In the genomic region with DNA sequence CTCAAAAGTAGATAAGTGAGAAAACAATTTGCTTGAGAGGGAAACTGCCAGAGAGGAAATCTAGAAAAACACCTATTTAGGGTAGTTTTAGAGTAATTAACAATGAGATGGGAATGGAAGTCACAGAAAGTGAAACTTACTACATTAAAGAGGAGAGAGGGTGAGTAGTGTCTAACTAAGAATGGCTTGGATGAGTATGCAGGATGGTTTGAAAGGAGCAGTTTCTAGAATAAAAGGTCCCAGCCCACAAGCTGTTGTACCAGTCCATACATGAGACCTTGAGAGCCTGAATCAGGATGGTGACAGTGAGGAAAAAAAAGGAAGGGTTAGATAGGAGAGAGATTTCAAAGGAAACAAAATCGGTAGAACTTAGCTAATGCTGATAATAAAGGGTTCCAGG, we compare ENCODE assay signal across 9 cellular contexts. TPM values are rescaled to one million over a fixed set of nuclear protein-coding genes. Genes with fewer than 3 reads are reported as not detected.
DNase-seq lines count a peak whose midpoint lies in the region; ATAC-seq and TF ChIP-seq lines count a peak whose summit lies in the region.
"Had no signal": no experiment of that assay in that cellular context is flagged by ENCODE, and none has a peak within 500 bp of the region (broad histone marks: within the 10 kb centered on the region; RNA-seq: fewer than 3 reads in every experiment).

No MANE protein-coding gene starts in this region.

- H3K4me1 ChIP-seq in OCI-LY7 (ENCODE audit: insufficient read depth, low read length, poor library complexity, severe bottlenecking) (peaks cover 22% of the 10 kb centered on the region), ectodermal cell (ENCODE audit: control insufficient read depth, insufficient read depth, low read length) (peaks cover 7% of the 10 kb centered on the region)

- no peaks in the 10 kb centered on the region for H3K9me2 ChIP-seq in OCI-LY7 (ENCODE audit: insufficient read depth, low read length)

- no peaks in the 10 kb centered on the region for H3K9me3 Mint-ChIP-seq in osteocyte (ENCODE audit: unreplicated experiment)

- H3K27me3 Mint-ChIP-seq in osteocyte (ENCODE audit: unreplicated experiment), result no peaks in the 10 kb centered on the region

- TF ChIP-seq CTCF in GM12864 (IDR thresholded peaks at IDR 0.05; ENCODE audit: low read depth, low read length, missing control alignments) (no peak), OCI-LY7 (conservative IDR thresholded peaks at IDR 0.05; ENCODE audit: low read length) (no peak), osteocyte (IDR thresholded peaks at IDR 0.05) (no peak)

- CTCF ChIA-PET in OCI-LY7 (lab: Charles Lee; ENCODE audit: unreplicated experiment), result no interaction called here

- H3K27me3 ChIP-seq in ectodermal cell (ENCODE audit: control insufficient read depth, insufficient read depth, low read length, poor library complexity, severe bottlenecking), result no peaks in the 10 kb centered on the region

- H3K4me1 Mint-ChIP-seq in osteocyte (ENCODE audit: unreplicated experiment), result peaks cover 27% of the 10 kb centered on the region

- peaks cover 50% of the 10 kb centered on the region for H3K36me3 ChIP-seq in OCI-LY7 (ENCODE audit: insufficient read depth, low read length)
- H3K36me3 ChIP-seq in ectodermal cell (ENCODE audit: control insufficient read depth, insufficient read depth, low read length), result peaks cover 10% of the 10 kb centered on the region

- H3K27ac ChIP-seq in OCI-LY7 (ENCODE audit: low read depth, low read length, poor library complexity, severe bottlenecking) (no peak overlapping the region), ectodermal cell (ENCODE audit: insufficient read depth, low read depth, low read length, poor library complexity, severe bottlenecking) (no peak overlapping the region)

- ATAC-seq in HG03460 (IDR thresholded peaks at IDR 0.05; ENCODE audit: unreplicated experiment), result no peak

- no peak for DNase-seq in GM12864 (ENCODE audit: low read depth)
- no peak for DNase-seq in OCI-LY7 (ENCODE audit: low spot score)
- no peak for DNase-seq in osteocyte (ENCODE audit: extremely low spot score, unreplicated experiment)
- DNase-seq in occipital lobe (lab: John Stamatoyannopoulos, UW), result no peak
- DNase-seq in head of caudate nucleus, result no peak
- DNase-seq: midbrain had no signal

- H3K79me2 ChIP-seq in OCI-LY7 (ENCODE audit: insufficient read depth, low read depth, low read length), result peaks cover 31% of the 10 kb centered on the region

- POLR2A ChIA-PET in OCI-LY7 (lab: Charles Lee), result interaction anchor here (0.7 to 2.1 kb wide), 4 partner anchors 8 to 388 kb away, joined by 3 to 9 read pairs (median 4); no protein-coding TSS in a partner anchor

- peaks cover 9% of the 10 kb centered on the region for H3K36me3 Mint-ChIP-seq in osteocyte (ENCODE audit: unreplicated experiment)

- H3K4me3 ChIP-seq in GM12864 (ENCODE audit: low read depth, low read length), result peak overlapping the region; percentile 100; the same call in 1 of the 2 replicates
- peak overlapping the region; percentile 83 for H3K4me3 ChIP-seq in OCI-LY7 (ENCODE audit: low read depth, low read length, poor library complexity, severe bottlenecking)
- H3K4me3 ChIP-seq in ectodermal cell (ENCODE audit: insufficient read depth, low read depth, low read length), result peak overlapping the region; percentile 84

- no peak overlapping the region for H3K27ac Mint-ChIP-seq in osteocyte (ENCODE audit: unreplicated experiment)

- no peak overlapping the region for H2AFZ ChIP-seq in OCI-LY7 (ENCODE audit: low read length)

- 0 out of 2 replicates have a peak, but pooled peaks cover 7% of the 10 kb centered on the region for H4K20me1 ChIP-seq in OCI-LY7 (ENCODE audit: insufficient read depth, low read length)

- intact Hi-C loops in OCI-LY7 (cut with micrococcal nuclease; ENCODE audit: unreplicated experiment), result loop anchor here (5.0 to 10.0 kb wide), 3 partner anchors 90 to 378 kb away; a partner anchor contains a TSS
- intact Hi-C loops in head of caudate nucleus (cut with DNase I), result loop anchor here (5.0 to 10.0 kb wide), 3 partner anchors 82 to 390 kb away; a partner anchor contains a TSS

- peak overlapping the region; percentile 67 for H3K4me2 ChIP-seq in OCI-LY7 (ENCODE audit: low read length)

- no TSS peak for BruUV-seq in OCI-LY7 (replicated peaks; lab: Mats Ljungman, UMichigan)

- 84 to 87% methylated on average over 1 of the region's 1 CpG for WGBS in ectodermal cell, 2 experiments

- H3K9me3 ChIP-seq in OCI-LY7 (ENCODE audit: low read length) (no peaks in the 10 kb centered on the region), ectodermal cell (ENCODE audit: control insufficient read depth, low read length) (no peaks in the 10 kb centered on the region)

- H3K4me3 Mint-ChIP-seq in osteocyte (ENCODE audit: unreplicated experiment), result peak overlapping the region; percentile 100

RNA-seq across cellular contexts. Expression of a gene that starts 1.3 kb away (rescaled TPM):
- 16.4 and 26.7 TPM in 2 replicates for total RNA-seq in OCI-LY7 (2014; rRNA removed; shearing (Covaris generic))
- total RNA-seq in OCI-LY7 (2022) (37.7 and 42.5 TPM in 2 replicates), osteocyte (16.8 and 17.5 TPM in 2 replicates), occipital lobe (3.6 TPM)
- polyA plus RNA-seq in ectodermal cell (2013, experiment 1 of 4), result 37.0 TPM
- 43.4 TPM for polyA plus RNA-seq in ectodermal cell (2013, experiment 2 of 4)
- polyA plus RNA-seq in ectodermal cell (2013, experiment 3 of 4), result 27.2 TPM
- 26.5 TPM for polyA plus RNA-seq in ectodermal cell (2013, experiment 4 of 4)

RNA-seq across cellular contexts. Expression of a gene that starts 10.9 kb away (rescaled TPM):
- 0.35 TPM in 1 of 2 replicates, not detected in the other for total RNA-seq in OCI-LY7 (2014; rRNA removed; shearing (Covaris generic))
- total RNA-seq in OCI-LY7 (2022), result 0.23 TPM in 1 of 2 replicates, not detected in the other
- not detected for polyA plus RNA-seq in ectodermal cell (2013, experiment 1 of 4)
- polyA plus RNA-seq in ectodermal cell (2013, experiment 2 of 4), result 0.12 TPM
- polyA plus RNA-seq in ectodermal cell (2013, experiment 3 of 4), result not detected
- polyA plus RNA-seq in ectodermal cell (2013, experiment 4 of 4), result not detected
- total RNA-seq in osteocyte, result 0.24 TPM in 1 of 2 replicates, not detected in the other
- not detected for total RNA-seq in occipital lobe

RNA-seq across cellular contexts. Expression of a gene that starts 15.1 kb away (rescaled TPM):
- not detected in 2 replicates for total RNA-seq in OCI-LY7 (2014; rRNA removed; shearing (Covaris generic))
- not detected in 2 replicates for total RNA-seq in OCI-LY7 (2022)
- polyA plus RNA-seq in ectodermal cell (2013, experiment 1 of 4), result not detected
- polyA plus RNA-seq in ectodermal cell (2013, experiment 2 of 4), result not detected
- not detected for polyA plus RNA-seq in ectodermal cell (2013, experiment 3 of 4)
- not detected for polyA plus RNA-seq in ectodermal cell (2013, experiment 4 of 4)
- not detected in 2 replicates for total RNA-seq in osteocyte
- total RNA-seq in occipital lobe, result 3.1 TPM
- total RNA-seq: T-helper 2 cell treated with Interferon-gamma antibody and Interleukin-4, amounts not matched to agents 100 ng/mL and 5 ng/mL, for 36 hours had no signal

RNA-seq across cellular contexts. Expression of a gene that starts 31.0 kb away (rescaled TPM):
- total RNA-seq in OCI-LY7 (2014; rRNA removed; shearing (Covaris generic)), result 0.10 and 0.13 TPM in 2 replicates
- total RNA-seq in OCI-LY7 (2022), result 0.09 and 0.11 TPM in 2 replicates
- 0.13 TPM for polyA plus RNA-seq in ectodermal cell (2013, experiment 1 of 4)
- polyA plus RNA-seq in ectodermal cell (2013, experiment 2 of 4), result 0.09 TPM
- polyA plus RNA-seq in ectodermal cell (2013, experiment 3 of 4), result not detected
- not detected for polyA plus RNA-seq in ectodermal cell (2013, experiment 4 of 4)
- 0.08 and 0.13 TPM in 2 replicates for total RNA-seq in osteocyte
- total RNA-seq in occipital lobe, result 0.16 TPM
